Comparison of ENCODE assay signal across 1 cellular context in the genomic region with DNA sequence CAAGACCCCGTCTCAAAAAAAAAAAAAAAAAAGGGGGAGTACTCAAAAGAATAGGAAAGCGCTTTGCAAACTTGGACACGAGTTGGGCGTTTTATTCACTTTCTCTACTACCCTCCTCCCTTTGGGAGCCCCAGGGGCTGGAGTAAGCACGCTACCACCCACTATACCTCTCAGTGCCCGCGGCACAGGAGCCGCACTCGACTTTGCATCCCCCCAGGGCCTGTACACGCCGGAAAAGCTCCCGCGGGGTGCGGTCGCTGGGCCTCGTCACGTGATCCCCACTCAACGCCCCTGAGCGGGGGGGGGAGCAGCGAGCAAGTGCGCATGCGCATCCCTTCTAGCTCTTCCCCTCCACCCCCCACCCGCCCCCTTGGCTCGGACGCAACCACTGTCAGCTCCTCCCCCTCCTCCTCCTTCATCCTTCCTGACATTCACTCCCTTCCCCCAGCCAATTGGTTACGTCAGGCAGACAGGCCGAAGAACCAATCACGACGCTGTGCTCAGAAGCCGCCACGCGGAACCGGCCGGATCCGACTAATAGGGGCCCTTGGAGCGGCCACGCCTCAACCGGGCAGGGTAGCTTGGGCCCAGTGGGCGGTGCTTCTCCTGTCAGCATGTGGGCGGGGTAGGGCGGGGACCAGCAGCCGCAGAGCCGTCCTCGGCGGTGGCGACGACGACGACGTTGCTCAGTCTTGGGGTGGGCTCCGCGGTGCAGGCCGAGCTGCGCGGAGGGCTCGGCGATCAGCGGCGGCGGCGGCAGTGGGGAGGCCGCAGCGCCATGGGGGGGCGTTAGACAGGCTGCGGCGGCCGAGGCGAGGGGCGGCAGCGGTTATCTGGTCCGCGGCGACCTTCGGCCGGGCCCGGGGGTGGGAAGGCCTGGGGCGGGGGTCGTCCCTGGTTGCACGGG.
TF ChIP-seq lines count a peak whose summit lies in the region.

A gene with protein sequence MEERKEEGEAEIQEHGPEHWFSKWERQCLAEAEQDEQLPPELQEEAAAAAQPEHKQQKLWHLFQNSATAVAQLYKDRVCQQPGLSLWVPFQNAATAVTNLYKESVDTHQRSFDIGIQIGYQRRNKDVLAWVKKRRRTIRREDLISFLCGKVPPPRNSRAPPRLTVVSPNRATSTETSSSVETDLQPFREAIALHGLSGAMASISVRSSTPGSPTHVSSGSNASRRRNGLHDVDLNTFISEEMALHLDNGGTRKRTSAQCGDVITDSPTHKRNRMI (plus strand): TSS at position 685 of the 907 bp plus-strand sequence. CDS start 401 bp downstream, outside the sequence.

TF ChIP-seq in K562, 482 proteins besides CTCF, POLR2A, EP300 and RAD21 (continued from another document and continues in another):
- TF ChIP-seq PRPF4 (IDR thresholded peaks at IDR 0.05; ENCODE audit: insufficient read depth, low read depth, low read length, poor library complexity, severe bottlenecking) (peak; percentile 86), RAD51 (IDR thresholded peaks at IDR 0.05; ENCODE audit: borderline replicate concordance, low read depth) (peak; percentile 98), HCFC1 (IDR thresholded peaks at IDR 0.05; ENCODE audit: low read depth, low read length) (peak; percentile 48), ZFP36 (IDR thresholded peaks at IDR 0.05; ENCODE audit: low read depth, low read length, partially characterized antibody) (no peak), KLF6 (CRISPR knock-in tag; IDR thresholded peaks at IDR 0.05; ENCODE audit: borderline replicate concordance) (peak; percentile 92; the same call in 1 of the 2 replicates), TOE1 (IDR thresholded peaks at IDR 0.05; ENCODE audit: borderline replicate concordance) (peak; percentile 99), TOE1 (CRISPR knock-in tag; IDR thresholded peaks at IDR 0.05; ENCODE audit: borderline replicate concordance, low read depth) (no peak), TAF9B (IDR thresholded peaks at IDR 0.05; ENCODE audit: partially characterized antibody) (peak; percentile 66), TCF7 (IDR thresholded peaks at IDR 0.05; ENCODE audit: borderline replicate concordance) (0 out of 2 replicates have a peak, but pooled peaks have one; percentile 45), C11orf30 (IDR thresholded peaks at IDR 0.05; ENCODE audit: low read depth) (no peak), NONO (IDR thresholded peaks at IDR 0.05; ENCODE audit: low read depth in 2 of 2, low read length in 1 of 2) (peak in 1 of 2 experiments; percentile 95; a peak in 3 of 4 replicates), DNMT1 (IDR thresholded peaks at IDR 0.05) (no peak), RBM22 (IDR thresholded peaks at IDR 0.05; ENCODE audit: low read depth, low read length, poor library complexity, severe bottlenecking) (no peak), ARNT (IDR thresholded peaks at IDR 0.05) (peak in 1 of 2 experiments; percentile 63; a peak in 1 of 4 replicates), THRAP3 (IDR thresholded peaks at IDR 0.05; ENCODE audit: borderline replicate concordance) (no peak), POLR2G (IDR thresholded peaks at IDR 0.05; ENCODE audit: low read depth, low read length) (peak; percentile 99), ARID1B (IDR thresholded peaks at IDR 0.05) (peak; percentile 44), SAFB (IDR thresholded peaks at IDR 0.05; ENCODE audit: borderline replicate concordance, low read depth, low read length) (peak; percentile 83; the same call in 1 of the 2 replicates), RBM14 (IDR thresholded peaks at IDR 0.05; ENCODE audit: borderline replicate concordance, insufficient read depth, low read depth, low read length) (0 out of 2 replicates have a peak, but pooled peaks have one; percentile 8), PHF20 (IDR thresholded peaks at IDR 0.05; ENCODE audit: partially characterized antibody) (peak; percentile 34), TBL1XR1 (IDR thresholded peaks at IDR 0.05; ENCODE audit: low read length in 2 of 2) (peak; percentile 24 to 57; a peak in 2 of 4 replicates), SMAD2 (IDR thresholded peaks at IDR 0.05; ENCODE audit: low read depth, low read length) (no peak), KLF1 (tag; IDR thresholded peaks at IDR 0.05) (peak; percentile 78), RB1 (IDR thresholded peaks at IDR 0.05; ENCODE audit: low read depth) (peak; percentile 41; the same call in 1 of the 2 replicates), MAZ (CRISPR knock-in tag; conservative IDR thresholded peaks at IDR 0.05 in 1 of 2, IDR thresholded peaks at IDR 0.05 in 1 of 2) (peak; percentile 72 to 91), NFATC3 (IDR thresholded peaks at IDR 0.05) (no peak), NRF1 (conservative IDR thresholded peaks at IDR 0.05 in 1 of 2, IDR thresholded peaks at IDR 0.05 in 1 of 2) (peak; percentile 93 to 94), ZNF232 (CRISPR knock-in tag; IDR thresholded peaks at IDR 0.05) (peak; percentile 77; the same call in 1 of the 2 replicates), FOSL1 (tag; conservative IDR thresholded peaks at IDR 0.05) (peak; percentile 22; the same call in 1 of the 2 replicates), PURB (CRISPR knock-in tag; IDR thresholded peaks at IDR 0.05; ENCODE audit: low read depth) (no peak), CBX8 (IDR thresholded peaks at IDR 0.05; ENCODE audit: borderline replicate concordance, extremely low read depth, low read depth, low read length, poor library complexity, severe bottlenecking) (no peak), CXXC5 (CRISPR knock-in tag; IDR thresholded peaks at IDR 0.05) (peak; percentile 94), TBP (optimal IDR thresholded peaks at IDR 0.05; ENCODE audit: low read depth, low read length) (peak; percentile 97)
- TF ChIP-seq, protein P1, sequence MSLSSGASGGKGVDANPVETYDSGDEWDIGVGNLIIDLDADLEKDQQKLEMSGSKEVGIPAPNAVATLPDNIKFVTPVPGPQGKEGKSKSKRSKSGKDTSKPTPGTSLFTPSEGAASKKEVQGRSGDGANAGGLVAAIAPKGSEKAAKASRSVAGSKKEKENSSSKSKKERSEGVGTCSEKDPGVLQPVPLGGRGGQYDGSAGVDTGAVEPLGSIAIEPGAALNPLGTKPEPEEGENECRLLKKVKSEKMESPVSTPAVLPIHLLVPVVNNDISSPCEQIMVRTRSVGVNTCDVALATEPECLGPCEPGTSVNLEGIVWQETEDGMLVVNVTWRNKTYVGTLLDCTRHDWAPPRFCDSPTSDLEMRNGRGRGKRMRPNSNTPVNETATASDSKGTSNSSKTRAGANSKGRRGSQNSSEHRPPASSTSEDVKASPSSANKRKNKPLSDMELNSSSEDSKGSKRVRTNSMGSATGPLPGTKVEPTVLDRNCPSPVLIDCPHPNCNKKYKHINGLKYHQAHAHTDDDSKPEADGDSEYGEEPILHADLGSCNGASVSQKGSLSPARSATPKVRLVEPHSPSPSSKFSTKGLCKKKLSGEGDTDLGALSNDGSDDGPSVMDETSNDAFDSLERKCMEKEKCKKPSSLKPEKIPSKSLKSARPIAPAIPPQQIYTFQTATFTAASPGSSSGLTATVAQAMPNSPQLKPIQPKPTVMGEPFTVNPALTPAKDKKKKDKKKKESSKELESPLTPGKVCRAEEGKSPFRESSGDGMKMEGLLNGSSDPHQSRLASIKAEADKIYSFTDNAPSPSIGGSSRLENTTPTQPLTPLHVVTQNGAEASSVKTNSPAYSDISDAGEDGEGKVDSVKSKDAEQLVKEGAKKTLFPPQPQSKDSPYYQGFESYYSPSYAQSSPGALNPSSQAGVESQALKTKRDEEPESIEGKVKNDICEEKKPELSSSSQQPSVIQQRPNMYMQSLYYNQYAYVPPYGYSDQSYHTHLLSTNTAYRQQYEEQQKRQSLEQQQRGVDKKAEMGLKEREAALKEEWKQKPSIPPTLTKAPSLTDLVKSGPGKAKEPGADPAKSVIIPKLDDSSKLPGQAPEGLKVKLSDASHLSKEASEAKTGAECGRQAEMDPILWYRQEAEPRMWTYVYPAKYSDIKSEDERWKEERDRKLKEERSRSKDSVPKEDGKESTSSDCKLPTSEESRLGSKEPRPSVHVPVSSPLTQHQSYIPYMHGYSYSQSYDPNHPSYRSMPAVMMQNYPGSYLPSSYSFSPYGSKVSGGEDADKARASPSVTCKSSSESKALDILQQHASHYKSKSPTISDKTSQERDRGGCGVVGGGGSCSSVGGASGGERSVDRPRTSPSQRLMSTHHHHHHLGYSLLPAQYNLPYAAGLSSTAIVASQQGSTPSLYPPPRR (CRISPR knock-in tag; IDR thresholded peaks at IDR 0.05; ENCODE audit: borderline replicate concordance), result no peak
- TF ChIP-seq, protein P2, sequence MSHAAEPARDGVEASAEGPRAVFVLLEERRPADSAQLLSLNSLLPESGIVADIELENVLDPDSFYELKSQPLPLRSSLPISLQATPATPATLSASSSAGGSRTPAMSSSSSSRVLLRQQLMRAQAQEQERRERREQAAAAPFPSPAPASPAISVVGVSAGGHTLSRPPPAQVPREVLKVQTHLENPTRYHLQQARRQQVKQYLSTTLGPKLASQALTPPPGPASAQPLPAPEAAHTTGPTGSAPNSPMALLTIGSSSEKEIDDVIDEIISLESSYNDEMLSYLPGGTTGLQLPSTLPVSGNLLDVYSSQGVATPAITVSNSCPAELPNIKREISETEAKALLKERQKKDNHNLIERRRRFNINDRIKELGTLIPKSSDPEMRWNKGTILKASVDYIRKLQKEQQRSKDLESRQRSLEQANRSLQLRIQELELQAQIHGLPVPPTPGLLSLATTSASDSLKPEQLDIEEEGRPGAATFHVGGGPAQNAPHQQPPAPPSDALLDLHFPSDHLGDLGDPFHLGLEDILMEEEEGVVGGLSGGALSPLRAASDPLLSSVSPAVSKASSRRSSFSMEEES (CRISPR knock-in tag; IDR thresholded peaks at IDR 0.05), result peak; percentile 99
- TF ChIP-seq, protein P3, sequence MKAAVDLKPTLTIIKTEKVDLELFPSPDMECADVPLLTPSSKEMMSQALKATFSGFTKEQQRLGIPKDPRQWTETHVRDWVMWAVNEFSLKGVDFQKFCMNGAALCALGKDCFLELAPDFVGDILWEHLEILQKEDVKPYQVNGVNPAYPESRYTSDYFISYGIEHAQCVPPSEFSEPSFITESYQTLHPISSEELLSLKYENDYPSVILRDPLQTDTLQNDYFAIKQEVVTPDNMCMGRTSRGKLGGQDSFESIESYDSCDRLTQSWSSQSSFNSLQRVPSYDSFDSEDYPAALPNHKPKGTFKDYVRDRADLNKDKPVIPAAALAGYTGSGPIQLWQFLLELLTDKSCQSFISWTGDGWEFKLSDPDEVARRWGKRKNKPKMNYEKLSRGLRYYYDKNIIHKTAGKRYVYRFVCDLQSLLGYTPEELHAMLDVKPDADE (conservative IDR thresholded peaks at IDR 0.05; ENCODE audit: control insufficient read depth, low read depth, low read length), result peak; percentile 79
- TF ChIP-seq, protein P4, sequence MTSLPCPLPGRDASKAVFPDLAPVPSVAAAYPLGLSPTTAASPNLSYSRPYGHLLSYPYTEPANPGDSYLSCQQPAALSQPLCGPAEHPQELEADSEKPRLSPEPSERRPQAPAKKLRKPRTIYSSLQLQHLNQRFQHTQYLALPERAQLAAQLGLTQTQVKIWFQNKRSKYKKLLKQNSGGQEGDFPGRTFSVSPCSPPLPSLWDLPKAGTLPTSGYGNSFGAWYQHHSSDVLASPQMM (CRISPR knock-in tag; IDR thresholded peaks at IDR 0.05), result no peak
- TF ChIP-seq, protein P5, sequence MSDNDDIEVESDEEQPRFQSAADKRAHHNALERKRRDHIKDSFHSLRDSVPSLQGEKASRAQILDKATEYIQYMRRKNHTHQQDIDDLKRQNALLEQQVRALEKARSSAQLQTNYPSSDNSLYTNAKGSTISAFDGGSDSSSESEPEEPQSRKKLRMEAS (CRISPR knock-in tag; IDR thresholded peaks at IDR 0.05), result peak; percentile 54
- TF ChIP-seq, protein P6, sequence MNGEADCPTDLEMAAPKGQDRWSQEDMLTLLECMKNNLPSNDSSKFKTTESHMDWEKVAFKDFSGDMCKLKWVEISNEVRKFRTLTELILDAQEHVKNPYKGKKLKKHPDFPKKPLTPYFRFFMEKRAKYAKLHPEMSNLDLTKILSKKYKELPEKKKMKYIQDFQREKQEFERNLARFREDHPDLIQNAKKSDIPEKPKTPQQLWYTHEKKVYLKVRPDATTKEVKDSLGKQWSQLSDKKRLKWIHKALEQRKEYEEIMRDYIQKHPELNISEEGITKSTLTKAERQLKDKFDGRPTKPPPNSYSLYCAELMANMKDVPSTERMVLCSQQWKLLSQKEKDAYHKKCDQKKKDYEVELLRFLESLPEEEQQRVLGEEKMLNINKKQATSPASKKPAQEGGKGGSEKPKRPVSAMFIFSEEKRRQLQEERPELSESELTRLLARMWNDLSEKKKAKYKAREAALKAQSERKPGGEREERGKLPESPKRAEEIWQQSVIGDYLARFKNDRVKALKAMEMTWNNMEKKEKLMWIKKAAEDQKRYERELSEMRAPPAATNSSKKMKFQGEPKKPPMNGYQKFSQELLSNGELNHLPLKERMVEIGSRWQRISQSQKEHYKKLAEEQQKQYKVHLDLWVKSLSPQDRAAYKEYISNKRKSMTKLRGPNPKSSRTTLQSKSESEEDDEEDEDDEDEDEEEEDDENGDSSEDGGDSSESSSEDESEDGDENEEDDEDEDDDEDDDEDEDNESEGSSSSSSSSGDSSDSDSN (IDR thresholded peaks at IDR 0.05; ENCODE audit: borderline replicate concordance in 1 of 2, low read depth in 2 of 2, low read length in 2 of 2), result peak in 1 of 2 experiments; percentile 61; a peak in 1 of 4 replicates
- TF ChIP-seq, protein P7, sequence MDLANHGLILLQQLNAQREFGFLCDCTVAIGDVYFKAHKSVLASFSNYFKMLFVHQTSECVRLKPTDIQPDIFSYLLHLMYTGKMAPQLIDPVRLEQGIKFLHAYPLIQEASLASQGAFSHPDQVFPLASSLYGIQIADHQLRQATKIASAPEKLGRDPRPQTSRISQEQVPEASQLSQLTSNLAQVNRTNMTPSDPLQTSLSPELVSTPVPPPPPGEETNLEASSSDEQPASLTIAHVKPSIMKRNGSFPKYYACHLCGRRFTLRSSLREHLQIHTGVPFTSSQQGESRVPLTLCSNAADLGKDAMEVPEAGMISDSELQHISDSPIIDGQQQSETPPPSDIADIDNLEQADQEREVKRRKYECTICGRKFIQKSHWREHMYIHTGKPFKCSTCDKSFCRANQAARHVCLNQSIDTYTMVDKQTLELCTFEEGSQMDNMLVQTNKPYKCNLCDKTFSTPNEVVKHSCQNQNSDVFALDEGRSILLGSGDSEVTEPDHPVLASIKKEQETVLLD (IDR thresholded peaks at IDR 0.05), result peak; percentile 95
- TF ChIP-seq, protein P8, sequence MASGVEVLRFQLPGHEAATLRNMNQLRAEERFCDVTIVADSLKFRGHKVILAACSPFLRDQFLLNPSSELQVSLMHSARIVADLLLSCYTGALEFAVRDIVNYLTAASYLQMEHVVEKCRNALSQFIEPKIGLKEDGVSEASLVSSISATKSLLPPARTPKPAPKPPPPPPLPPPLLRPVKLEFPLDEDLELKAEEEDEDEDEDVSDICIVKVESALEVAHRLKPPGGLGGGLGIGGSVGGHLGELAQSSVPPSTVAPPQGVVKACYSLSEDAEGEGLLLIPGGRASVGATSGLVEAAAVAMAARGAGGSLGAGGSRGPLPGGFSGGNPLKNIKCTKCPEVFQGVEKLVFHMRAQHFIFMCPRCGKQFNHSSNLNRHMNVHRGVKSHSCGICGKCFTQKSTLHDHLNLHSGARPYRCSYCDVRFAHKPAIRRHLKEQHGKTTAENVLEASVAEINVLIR (CRISPR knock-in tag; IDR thresholded peaks at IDR 0.05), result 0 out of 2 replicates have a peak, but pooled peaks have one; percentile 33
- TF ChIP-seq, protein P9, sequence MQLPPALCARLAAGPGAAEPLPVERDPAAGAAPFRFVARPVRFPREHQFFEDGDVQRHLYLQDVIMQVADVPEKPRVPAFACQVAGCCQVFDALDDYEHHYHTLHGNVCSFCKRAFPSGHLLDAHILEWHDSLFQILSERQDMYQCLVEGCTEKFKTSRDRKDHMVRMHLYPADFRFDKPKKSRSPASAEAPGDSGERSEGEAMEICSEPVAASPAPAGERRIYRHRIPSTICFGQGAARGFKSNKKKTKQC (CRISPR knock-in tag; IDR thresholded peaks at IDR 0.05), result 0 out of 2 replicates have a peak, but pooled peaks have one; percentile 54
